In genomic region chr17:39351508-39351907, GRCh38 we compare ENCODE assay signal across 14 cellular contexts.
"Had no signal": no experiment of that assay in that cellular context is flagged by ENCODE, and none has a peak within 500 bp of the region (broad histone marks: within the 10 kb centered on the region; RNA-seq: fewer than 3 reads in every experiment).

No MANE protein-coding gene starts in this region.

- H3K4me3 ChIP-seq: ascending aorta, dorsolateral prefrontal cortex, hepatocyte, tibial artery, vagina had no signal

- H3K9me3 ChIP-seq: ascending aorta, tibial artery, vagina had no signal

- H3K4me1 Mint-ChIP-seq: activated naive CD8-positive, alpha-beta T cell treated with anti-CD3 and anti-CD28 coated beads, Interleukin-2, amount 50 U/mL, for 24 hours; activated T-helper 17 cell treated with anti-CD3 and anti-CD28 coated beads, Interleukin-2, amount 50 U/mL, for 72 hours; neural crest cell had no signal

- H3K27ac Mint-ChIP-seq: activated naive CD4-positive, alpha-beta T cell treated with anti-CD3 and anti-CD28 coated beads for 36 hours; activated naive CD8-positive, alpha-beta T cell treated with anti-CD3 and anti-CD28 coated beads, Interleukin-2, amount 50 U/mL, for 24 hours; activated T-helper 17 cell treated with anti-CD3 and anti-CD28 coated beads, Interleukin-2, amount 50 U/mL, for 72 hours had no signal

- H3K4me3 Mint-ChIP-seq: activated naive CD4-positive, alpha-beta T cell treated with anti-CD3 and anti-CD28 coated beads for 36 hours; activated naive CD8-positive, alpha-beta T cell treated with anti-CD3 and anti-CD28 coated beads, Interleukin-2, amount 50 U/mL, for 24 hours; activated T-helper 17 cell treated with anti-CD3 and anti-CD28 coated beads, Interleukin-2, amount 50 U/mL, for 72 hours; neural crest cell had no signal

- H3K27me3 Mint-ChIP-seq: activated naive CD8-positive, alpha-beta T cell treated with anti-CD3 and anti-CD28 coated beads, Interleukin-2, amount 50 U/mL, for 24 hours; activated T-helper 17 cell treated with anti-CD3 and anti-CD28 coated beads, Interleukin-2, amount 50 U/mL, for 72 hours had no signal

- H3K9me3 Mint-ChIP-seq: activated naive CD4-positive, alpha-beta T cell treated with anti-CD3 and anti-CD28 coated beads for 36 hours; activated naive CD8-positive, alpha-beta T cell treated with anti-CD3 and anti-CD28 coated beads, Interleukin-2, amount 50 U/mL, for 24 hours; activated T-helper 17 cell treated with anti-CD3 and anti-CD28 coated beads, Interleukin-2, amount 50 U/mL, for 72 hours; neural crest cell had no signal

- DNase-seq: activated naive CD4-positive, alpha-beta T cell treated with anti-CD3 and anti-CD28 coated beads for 36 hours; activated naive CD8-positive, alpha-beta T cell treated with anti-CD3 and anti-CD28 coated beads, Interleukin-2, amount 50 U/mL, for 24 hours; dorsolateral prefrontal cortex; retina; stimulated activated CD4-positive, alpha-beta T cell treated with anti-CD3 and anti-CD28 coated beads, Interleukin-2, amount 100 ng/mL, for 48 hours; stimulated activated naive CD4-positive, alpha-beta T cell; SW 1271; tibial artery had no signal

- ATAC-seq: activated naive CD8-positive, alpha-beta T cell treated with anti-CD3 and anti-CD28 coated beads, Interleukin-2, amount 50 U/mL, for 24 hours; activated T-helper 17 cell treated with anti-CD3 and anti-CD28 coated beads, Interleukin-2, amount 50 U/mL, for 72 hours; esophagus mucosa had no signal

- H3K36me3 ChIP-seq: ascending aorta, tibial artery, vagina had no signal
